1 cellular context compared by ENCODE assay signal in genomic region chr2:200159829-200160781, GRCh38.
TF ChIP-seq lines count a peak whose summit lies in the region.

No MANE protein-coding gene starts in this region.

TF ChIP-seq in H1, 55 proteins besides CTCF, POLR2A, EP300 and RAD21 (continued from another document):
- TF ChIP-seq CHD1 (IDR thresholded peaks at IDR 0.05; ENCODE audit: low read depth, low read length) (no peak), TAF1 (IDR thresholded peaks at IDR 0.05; ENCODE audit: low read depth, low read length) (no peak), SP4 (IDR thresholded peaks at IDR 0.05; ENCODE audit: low read length) (no peak), HDAC2 (IDR thresholded peaks at IDR 0.05; ENCODE audit: borderline replicate concordance in 1 of 2, low read depth in 2 of 2, low read length in 2 of 2) (no peak), BRCA1 (IDR thresholded peaks at IDR 0.05; ENCODE audit: low read depth, low read length) (no peak), RXRA (IDR thresholded peaks at IDR 0.05; ENCODE audit: insufficient read depth, low read depth, low read length) (no peak), NANOG (IDR thresholded peaks at IDR 0.05; ENCODE audit: insufficient read depth, low read depth, low read length, poor library complexity, severe bottlenecking) (no peak), E2F6 (IDR thresholded peaks at IDR 0.05) (no peak), CTBP2 (IDR thresholded peaks at IDR 0.05; ENCODE audit: borderline replicate concordance, insufficient read depth, insufficient read length, low read length) (no peak), MAX (IDR thresholded peaks at IDR 0.05) (no peak), MAFK (IDR thresholded peaks at IDR 0.05; ENCODE audit: low read depth, low read length) (no peak), SIN3A (conservative IDR thresholded peaks at IDR 0.05 in 1 of 2, IDR thresholded peaks at IDR 0.05 in 1 of 2; ENCODE audit: low read depth in 1 of 2, low read length in 2 of 2) (no peak), EZH2 (IDR thresholded peaks at IDR 0.05; ENCODE audit: low read depth, low read length, severe bottlenecking) (no peak), CEBPB (IDR thresholded peaks at IDR 0.05; ENCODE audit: low read depth, low read length) (no peak)
